In the genomic region with DNA sequence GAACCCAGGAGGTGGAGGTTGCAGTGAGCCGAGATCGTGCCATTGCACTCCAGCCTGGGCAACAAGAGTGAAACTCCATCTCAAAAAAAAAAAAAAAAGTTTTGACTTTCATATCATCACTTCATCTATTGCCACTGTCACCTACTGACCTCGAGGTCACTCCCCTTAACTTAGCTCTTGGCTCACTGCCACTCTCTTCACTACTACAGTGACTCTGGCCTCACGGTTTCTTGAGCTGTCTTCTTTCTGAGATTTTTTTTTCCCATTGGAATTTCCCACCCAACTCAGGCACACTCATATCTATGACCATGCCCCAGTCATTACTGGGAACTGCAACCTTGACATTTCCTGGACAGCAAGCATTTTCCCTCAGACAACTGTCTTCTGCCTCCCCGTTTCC, we compare ENCODE assay signal across 24 cellular contexts. TPM values are rescaled to one million over a fixed set of nuclear protein-coding genes. Genes with fewer than 3 reads are reported as not detected.
DNase-seq lines count a peak whose midpoint lies in the region; ATAC-seq, FAIRE-seq and TF ChIP-seq lines count a peak whose summit lies in the region.
"Had no signal": no experiment of that assay in that cellular context is flagged by ENCODE, and none has a peak within 500 bp of the region (broad histone marks: within the 10 kb centered on the region; RNA-seq: fewer than 3 reads in every experiment).

No MANE protein-coding gene starts in this region.

- no peaks in the 10 kb centered on the region for H3K9me1 ChIP-seq in K562 (ENCODE audit: control insufficient read depth, insufficient read depth, low read length)

- no peaks in the 10 kb centered on the region for H3K79me2 ChIP-seq in K562 (ENCODE audit: control insufficient read depth, insufficient read depth, low read length)

- no peak overlapping the region for H2AFZ ChIP-seq in K562 (ENCODE audit: low read depth, low read length)

- no TSS peak for BruUV-seq in K562 (replicated peaks; lab: Mats Ljungman, UMichigan)

- no peaks in the 10 kb centered on the region for H3K9me3 ChIP-seq in K562 (replicated peaks; ENCODE audit: control insufficient read depth, insufficient read depth, low read depth, low read length)
- H3K9me3 ChIP-seq in testis: no peaks in the 10 kb centered on the region
- H3K9me3 ChIP-seq: A549, HAP-1 had no signal

- H3K9ac ChIP-seq in K562 (ENCODE audit: insufficient read depth in 1 of 2, low read depth in 2 of 2, low read length in 2 of 2): no peak overlapping the region

- H3K27me3 ChIP-seq in K562 (ENCODE audit: control insufficient read depth in 2 of 2, insufficient read depth in 2 of 2, low read length in 2 of 2) (peaks cover 28 to 31% of the 10 kb centered on the region in 2 experiments; a peak in 4 of 5 replicates), testis (no peaks in the 10 kb centered on the region)

- H3K4me3 ChIP-seq in K562 (no peak overlapping the region), testis (no peak overlapping the region)
- H3K4me3 ChIP-seq: A549, HAP-1 had no signal

- no peak for FAIRE-seq in RCC 7860 (lab: Jason Lieb, UNC)
- FAIRE-seq in K562 (lab: Jason Lieb, UNC): no peak
- FAIRE-seq: A549, GM12891, H1 had no signal

- no peaks in the 10 kb centered on the region for H3K27me3 Mint-ChIP-seq in activated naive CD4-positive, alpha-beta T cell treated with anti-CD3 and anti-CD28 coated beads, Interleukin-2, amount 50 U/mL, for 24 hours
- no peaks in the 10 kb centered on the region for H3K27me3 Mint-ChIP-seq in activated naive CD4-positive, alpha-beta T cell treated with anti-CD3 and anti-CD28 coated beads for 36 hours (ENCODE audit: low read depth)
- H3K27me3 Mint-ChIP-seq: CD4-positive, alpha-beta T cell had no signal

- intact Hi-C loops in activated naive CD4-positive, alpha-beta T cell treated with anti-CD3 and anti-CD28 coated beads for 36 hours (cut with micrococcal nuclease): no loop called here
- intact Hi-C loops in K562 (cut with micrococcal nuclease) (no loop called here), testis (cut with DNase I; ENCODE audit: low total_unique reads) (no loop called here)

- TF ChIP-seq POLR2A in K562 (conservative IDR thresholded peaks at IDR 0.05) (no peak), testis (IDR thresholded peaks at IDR 0.05) (no peak)

- 0% methylated on average over 3 of the region's 5 CpGs for WGBS in K562 (ENCODE audit: insufficient coverage, low coverage, missing lambda C conversion rate)
- WGBS in testis, 2 donors: 66 to 83% methylated on average over 5 of the region's 5 CpGs

- peak; percentile 70 for ATAC-seq in GM21390 (IDR thresholded peaks at IDR 0.05; ENCODE audit: unreplicated experiment)
- no peak for ATAC-seq in K562
- ATAC-seq: A549 had no signal

- H3K4me2 ChIP-seq in K562 (ENCODE audit: insufficient read depth, low read length): no peak overlapping the region
- H3K4me2 ChIP-seq: A549 had no signal

- H3K36me3 Mint-ChIP-seq in activated naive CD4-positive, alpha-beta T cell treated with anti-CD3 and anti-CD28 coated beads, Interleukin-2, amount 50 U/mL, for 24 hours: peaks cover 3% of the 10 kb centered on the region
- no peaks in the 10 kb centered on the region for H3K36me3 Mint-ChIP-seq in activated naive CD4-positive, alpha-beta T cell treated with anti-CD3 and anti-CD28 coated beads for 36 hours (ENCODE audit: low read depth)

- no peak for TF ChIP-seq EP300 in K562 (IDR thresholded peaks at IDR 0.05; ENCODE audit: low read length)

- no peak for TF ChIP-seq RAD21 in K562 (CRISPR knock-in tag; conservative IDR thresholded peaks at IDR 0.05 in 1 of 2, IDR thresholded peaks at IDR 0.05 in 1 of 2)

- no peak overlapping the region for H3K4me3 Mint-ChIP-seq in activated naive CD4-positive, alpha-beta T cell treated with anti-CD3 and anti-CD28 coated beads, Interleukin-2, amount 50 U/mL, for 24 hours
- no peak overlapping the region for H3K4me3 Mint-ChIP-seq in activated naive CD4-positive, alpha-beta T cell treated with anti-CD3 and anti-CD28 coated beads for 36 hours
- H3K4me3 Mint-ChIP-seq: CD4-positive, alpha-beta T cell had no signal

- H3K27ac ChIP-seq in K562 (ENCODE audit: extremely low read depth, low read depth, low read length) (no peak overlapping the region), testis (no peak overlapping the region)
- H3K27ac ChIP-seq: 22Rv1, A549, C4-2B, HL-60 had no signal

- no peaks in the 10 kb centered on the region for H3K36me3 ChIP-seq in K562 (ENCODE audit: control insufficient read depth, insufficient read depth, low read length)
- H3K36me3 ChIP-seq in testis (ENCODE audit: low read depth, missing control alignments): no peaks in the 10 kb centered on the region
- H3K36me3 ChIP-seq: HAP-1 had no signal

- CTCF ChIA-PET in activated naive CD4-positive, alpha-beta T cell treated with anti-CD3 and anti-CD28 coated beads for 36 hours (lab: Charles Lee): interaction anchor here (1.1 kb wide), 1 partner anchor 27 kb away, joined by 6 read pairs; no protein-coding TSS in a partner anchor
- CTCF ChIA-PET in K562 (lab: Yijun Ruan, JAX; ENCODE audit: low intra/inter-chr PET ratio): no interaction called here

- peak overlapping the region; percentile 14 for H3K27ac Mint-ChIP-seq in activated naive CD4-positive, alpha-beta T cell treated with anti-CD3 and anti-CD28 coated beads, Interleukin-2, amount 50 U/mL, for 24 hours
- H3K27ac Mint-ChIP-seq in activated naive CD4-positive, alpha-beta T cell treated with anti-CD3 and anti-CD28 coated beads for 36 hours: no peak overlapping the region
- H3K27ac Mint-ChIP-seq: CD4-positive, alpha-beta T cell had no signal

- in situ Hi-C loops in K562 (cut with MboI): no loop called here

- POLR2A ChIA-PET in K562 (lab: Yijun Ruan, JAX): interaction anchor here (0.7 to 2.2 kb wide), 2 partner anchors 11 to 17 kb away, joined by 3 to 7 read pairs; no protein-coding TSS in a partner anchor

- no peaks in the 10 kb centered on the region for H3K4me1 Mint-ChIP-seq in activated naive CD4-positive, alpha-beta T cell treated with anti-CD3 and anti-CD28 coated beads, Interleukin-2, amount 50 U/mL, for 24 hours
- peaks cover 8% of the 10 kb centered on the region for H3K4me1 Mint-ChIP-seq in activated naive CD4-positive, alpha-beta T cell treated with anti-CD3 and anti-CD28 coated beads for 36 hours (ENCODE audit: low read depth)

- peaks cover 12% of the 10 kb centered on the region for H3K9me3 Mint-ChIP-seq in activated naive CD4-positive, alpha-beta T cell treated with anti-CD3 and anti-CD28 coated beads, Interleukin-2, amount 50 U/mL, for 24 hours
- H3K9me3 Mint-ChIP-seq in activated naive CD4-positive, alpha-beta T cell treated with anti-CD3 and anti-CD28 coated beads for 36 hours: peaks cover 12% of the 10 kb centered on the region

- TF ChIP-seq CTCF in K562 (IDR thresholded peaks at IDR 0.05 in 2 of 3, conservative IDR thresholded peaks at IDR 0.05 in 1 of 3; ENCODE audit: insufficient read depth in 2 of 3, low read depth in 1 of 3, low read length in 3 of 3) (no peak), testis (IDR thresholded peaks at IDR 0.05) (no peak)

- no peak for DNase-seq in activated naive CD4-positive, alpha-beta T cell treated with anti-CD3 and anti-CD28 coated beads for 36 hours
- DNase-seq in RCC 7860 (ENCODE audit: low spot score) (peak; percentile 50), K562 (ENCODE audit: extremely low read depth in 1 of 4, low spot score in 3 of 4) (no peak), testis (no peak), islet precursor cell (no peak), NCI-H774 (lab: John Stamatoyannopoulos, UW) (no peak)
- DNase-seq: AML-193; CD4-positive, alpha-beta T cell; DMS153; DMS79; GF-D8; IMR-90; KBM-7 had no signal

- H4K20me1 ChIP-seq in K562 (replicated peaks; ENCODE audit: control insufficient read depth, insufficient read depth, low read length): no peaks in the 10 kb centered on the region

- H3K4me1 ChIP-seq in K562 (replicated peaks in 1 of 2; ENCODE audit: control insufficient read depth in 2 of 2, insufficient read depth in 2 of 2, low read length in 2 of 2) (peaks cover 0 to 4% of the 10 kb centered on the region in 2 experiments; a peak in 1 of 5 replicates), testis (no peaks in the 10 kb centered on the region)
- H3K4me1 ChIP-seq: A549, HAP-1 had no signal

RNA-seq across cellular contexts. Expression of a gene that starts 42.6 kb away (rescaled TPM):
- not detected for total RNA-seq in activated naive CD4-positive, alpha-beta T cell treated with anti-CD3 and anti-CD28 coated beads for 36 hours
- total RNA-seq in K562 (2011; cell fraction: chromatin; rRNA removed; ENCODE audit: low replicate concordance): 0.21 TPM in 1 of 2 replicates, not detected in the other
- total RNA-seq in K562 (2011; cell fraction: nucleolus; rRNA removed): not detected in 2 replicates
- total RNA-seq in K562 (2011; cell fraction: nucleoplasm; rRNA removed): not detected in 2 replicates
- total RNA-seq in K562 (2014; rRNA removed): not detected in 2 replicates
- not detected in 2 replicates for total RNA-seq in K562 (2014; rRNA removed; fragmentation: Illumina TruSeq; extraction: Trizol)
- total RNA-seq in K562 (2015; rRNA removed; fragmentation: Illumina TruSeq; extraction: Trizol): not detected in 2 replicates
- total RNA-seq in K562 (2021): not detected in 2 replicates
- not detected in 2 replicates for polyA plus RNA-seq in K562 (2011; rRNA removed)
- polyA plus RNA-seq in K562 (2011; cell fraction: cytosol; rRNA removed): not detected in 2 replicates
- not detected in 2 replicates for polyA plus RNA-seq in K562 (2011; cell fraction: nucleus; rRNA removed)
- 0.07 TPM in 1 of 2 replicates, not detected in the other for polyA plus RNA-seq in K562 (2012)
- not detected in 2 replicates for polyA plus RNA-seq in K562 (2014; fragmentation: Illumina TruSeq; extraction: Trizol)
- polyA plus RNA-seq in K562 (2014; fragmentation: Nextera tagmentation; extraction: Ambion mirVana): under 1 TPM in 1 of 2 experiments, not detected in 1; 0.04 TPM
- 0.30 TPM in 1 of 2 replicates, not detected in the other for polyA plus RNA-seq in K562 (2014; rRNA removed)
- not detected in 2 replicates for polyA minus RNA-seq in K562 (2011; rRNA and poly(A)+ RNA removed)
- polyA minus RNA-seq in K562 (2011; cell fraction: cytosol; rRNA and poly(A)+ RNA removed): not detected in 2 replicates
- not detected in 2 replicates for polyA minus RNA-seq in K562 (2011; cell fraction: nucleus; rRNA and poly(A)+ RNA removed)
- total RNA-seq in testis: under 1 TPM; 0.19 to 0.24 TPM
- polyA plus RNA-seq in testis (ENCODE audit: insufficient read depth, low read depth, low replicate concordance): not detected
- total RNA-seq: CD4-positive, alpha-beta T cell; H1; HT1080; IMR-90 had no signal
- polyA plus RNA-seq: A549, BJ, H1, IMR-90 had no signal
